ENCODE assay signal across 18 cellular contexts in the genomic region with DNA sequence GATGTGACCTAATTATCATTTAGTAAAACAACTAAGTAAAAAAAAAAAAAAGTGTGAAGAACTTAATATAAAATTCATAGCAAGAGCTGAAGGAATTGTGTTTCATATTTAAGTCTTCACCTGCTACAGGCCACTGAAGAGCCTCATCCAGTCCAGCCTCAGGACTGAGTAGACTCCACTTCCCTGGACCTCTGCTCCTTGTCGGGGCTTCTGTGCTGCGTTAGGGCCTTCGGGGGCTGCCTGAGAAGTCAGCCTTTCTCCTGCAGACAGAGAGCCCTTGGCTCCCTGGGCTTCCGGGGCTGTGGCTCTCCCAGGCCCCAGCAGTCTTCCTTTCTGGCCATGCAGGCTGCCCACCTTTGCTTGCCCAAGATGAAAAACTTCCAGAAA.
DNase-seq lines count a peak whose midpoint lies in the region; ATAC-seq and TF ChIP-seq lines count a peak whose summit lies in the region.
"Had no signal": no experiment of that assay in that cellular context is flagged by ENCODE, and none has a peak within 500 bp of the region (broad histone marks: within the 10 kb centered on the region; RNA-seq: fewer than 3 reads in every experiment).

No MANE protein-coding gene starts in this region.

- H3K36me3 ChIP-seq in HUES48 (ENCODE audit: control insufficient read depth, insufficient read depth, low read length) (peaks cover 52% of the 10 kb centered on the region), brain microvascular endothelial cell (replicated peaks) (peaks cover 9% of the 10 kb centered on the region), mesendoderm (ENCODE audit: control insufficient read depth, insufficient read depth, low read length) (no peaks in the 10 kb centered on the region), upper lobe of right lung (no peaks in the 10 kb centered on the region)
- H3K36me3 ChIP-seq: gastrocnemius medialis had no signal

- H4K5ac ChIP-seq in mesendoderm (ENCODE audit: low read length): no peak overlapping the region

- H2BK5ac ChIP-seq in mesendoderm (ENCODE audit: low read length): peak overlapping the region; percentile 30

- H4K8ac ChIP-seq in mesendoderm (ENCODE audit: low read depth, low read length): no peak overlapping the region

- no peak overlapping the region for H3K4me2 ChIP-seq in mesendoderm (ENCODE audit: low read length)

- no CpG with 5 or more reads among the region's 4 CpGs for WGBS in mesendoderm (ENCODE audit: extremely low coverage, insufficient coverage, low lambda C conversion rate)

- TF ChIP-seq CTCF in brain microvascular endothelial cell (IDR thresholded peaks at IDR 0.05; ENCODE audit: low read depth, low read length, missing control alignments) (no peak), upper lobe of right lung (IDR thresholded peaks at IDR 0.05) (no peak), GM13977 (IDR thresholded peaks at IDR 0.05; ENCODE audit: extremely low read depth, insufficient read depth, missing control alignments) (no peak)

- H3K4me1 ChIP-seq in HUES48 (ENCODE audit: control insufficient read depth, insufficient read depth, low read length) (peaks cover 42% of the 10 kb centered on the region), mesendoderm (ENCODE audit: control insufficient read depth, low read depth, low read length) (peaks cover 18% of the 10 kb centered on the region), upper lobe of right lung (peaks cover 6% of the 10 kb centered on the region)

- no peaks in the 10 kb centered on the region for H3K79me1 ChIP-seq in mesendoderm (ENCODE audit: low read length)

- H3K27me3 ChIP-seq in HUES48 (ENCODE audit: control insufficient read depth, insufficient read depth, low read length): no peaks in the 10 kb centered on the region
- H3K27me3 ChIP-seq in brain microvascular endothelial cell (replicated peaks): no peaks in the 10 kb centered on the region
- H3K27me3 ChIP-seq in mesendoderm (ENCODE audit: insufficient read depth, low read length, poor library complexity): no peaks in the 10 kb centered on the region
- H3K27me3 ChIP-seq in upper lobe of right lung: no peaks in the 10 kb centered on the region
- H3K27me3 ChIP-seq: dorsolateral prefrontal cortex, gastrocnemius medialis had no signal

- no peak for DNase-seq in brain microvascular endothelial cell
- DNase-seq in mesendoderm: no peak
- DNase-seq in upper lobe of right lung: no peak
- no peak for DNase-seq in NCI-H345 treated with DMSO at 0.1 percent for 48 hours (lab: John Stamatoyannopoulos, UW; ENCODE audit: unreplicated experiment)
- no peak for DNase-seq in DMS 273 treated with DMSO at 0.1 percent for 48 hours (lab: John Stamatoyannopoulos, UW)
- DNase-seq in NCI-H82 treated with DMSO at 0.1 percent for 48 hours (lab: John Stamatoyannopoulos, UW; ENCODE audit: unreplicated experiment): no peak
- no peak for DNase-seq in GM13977 (ENCODE audit: low spot score)
- DNase-seq: activated CD4-positive, alpha-beta T cell treated with anti-CD3 and anti-CD28 coated beads for 4 hours; activated T-cell treated with anti-CD3 and anti-CD28 coated beads, Interleukin-2, amount 50 U/mL, for 48 hours; CD8-positive, alpha-beta memory T cell; dorsolateral prefrontal cortex; gastrocnemius medialis; kidney; MV-4-11; stimulated activated CD4-positive, alpha-beta T cell treated with anti-CD3 and anti-CD28 coated beads, Interleukin-4, amount 100 ng/mL, for 4 hours; T-cell had no signal

- no peak for ATAC-seq in upper lobe of right lung
- ATAC-seq: stimulated activated memory B cell treated with anti-CD40 and anti-IgM and Interleukin-4, amounts not matched to agents 10 μg/mL and 1 μg/mL and 100 μg/mL, for 72 hours; T-cell had no signal

- no peaks in the 10 kb centered on the region for H3K79me2 ChIP-seq in mesendoderm (ENCODE audit: control insufficient read depth, insufficient read depth, low read length)

- H2BK120ac ChIP-seq in mesendoderm (ENCODE audit: low read depth, low read length): peak overlapping the region; percentile 76

- no peak overlapping the region for H3K9ac ChIP-seq in HUES48 (ENCODE audit: low read depth, low read length)
- H3K9ac ChIP-seq in mesendoderm (ENCODE audit: low read length): peak overlapping the region; percentile 18

- peak overlapping the region; percentile 77 for H3K4ac ChIP-seq in mesendoderm (ENCODE audit: low read depth, low read length)

- H3K27ac ChIP-seq in HUES48 (ENCODE audit: low read depth, low read length): peak overlapping the region; percentile 91
- H3K27ac ChIP-seq in brain microvascular endothelial cell: peak overlapping the region; percentile 99
- peak overlapping the region; percentile 86 for H3K27ac ChIP-seq in mesendoderm (ENCODE audit: low read depth, low read length)
- H3K27ac ChIP-seq in upper lobe of right lung: peak overlapping the region; percentile 1

- H3K4me3 ChIP-seq in HUES48 (ENCODE audit: low read depth, low read length): no peak overlapping the region
- no peak overlapping the region for H3K4me3 ChIP-seq in brain microvascular endothelial cell (ENCODE audit: low read depth, low read length)
- no peak overlapping the region for H3K4me3 ChIP-seq in mesendoderm (ENCODE audit: low read length)
- H3K4me3 ChIP-seq in upper lobe of right lung: no peak overlapping the region
- H3K4me3 ChIP-seq: dorsolateral prefrontal cortex, gastrocnemius medialis had no signal

- H3K18ac ChIP-seq in mesendoderm (ENCODE audit: low read length): peak overlapping the region; percentile 25

- H2BK15ac ChIP-seq in mesendoderm (replicated peaks; ENCODE audit: low read depth): no peak overlapping the region

- intact Hi-C loops in upper lobe of right lung (cut with DNase I): no loop called here

- no peak overlapping the region for H2AK5ac ChIP-seq in mesendoderm (ENCODE audit: low read length)

- H3K56ac ChIP-seq in mesendoderm (ENCODE audit: low read length): peak overlapping the region; percentile 34

- H3K23ac ChIP-seq in mesendoderm (ENCODE audit: low read length): no peak overlapping the region

- H3K9me3 ChIP-seq in HUES48 (ENCODE audit: control insufficient read depth, insufficient read depth, low read length) (no peaks in the 10 kb centered on the region), upper lobe of right lung (no peaks in the 10 kb centered on the region)
- H3K9me3 ChIP-seq: gastrocnemius medialis had no signal

- in situ Hi-C loops in brain microvascular endothelial cell (cut with HindIII; ENCODE audit: low pct_ligation_motif_present, low sequenced_read_pairs) (no loop called here), GM13977 (cut with MboI; ENCODE audit: low pct_unique_long_range_greater_than_20kb, low sequenced_read_pairs, unreplicated experiment) (no loop called here)

Comparison
In these comparisons a context has a peak if more than half of its experiments do, and no peak if none do; other contexts are left out.
1. H3K27ac ChIP-seq: peak in every context shown above with its lines; median percentile 99 in brain microvascular endothelial cell; 91 in HUES48; 86 in mesendoderm; 1 in upper lobe of right lung.